28 cellular contexts compared by ENCODE assay signal in the genomic region with DNA sequence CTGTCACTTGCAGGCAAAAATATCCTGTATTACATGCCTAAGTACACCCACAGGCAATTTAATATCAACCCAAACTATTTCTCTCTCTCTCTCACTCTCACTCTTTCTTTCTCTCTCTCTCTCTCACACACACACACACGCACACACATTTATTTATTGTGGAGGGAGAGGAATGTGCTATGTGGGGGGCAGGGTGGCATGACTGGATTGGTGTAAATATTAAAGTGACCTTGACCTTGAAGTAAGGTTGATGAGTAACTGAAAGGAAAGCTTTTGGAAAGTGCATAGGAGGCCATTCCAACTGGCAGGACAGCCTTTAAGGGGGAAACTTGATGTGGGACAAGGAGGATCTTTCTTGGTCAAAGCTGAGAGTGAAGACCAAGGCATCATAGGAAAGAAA.
DNase-seq lines count a peak whose midpoint lies in the region; ATAC-seq, FAIRE-seq and TF ChIP-seq lines count a peak whose summit lies in the region.
"Had no signal": no experiment of that assay in that cellular context is flagged by ENCODE, and none has a peak within 500 bp of the region (broad histone marks: within the 10 kb centered on the region; RNA-seq: fewer than 3 reads in every experiment).

No MANE protein-coding gene starts in this region.

- POLR2A ChIA-PET in HepG2 (lab: Yijun Ruan, JAX): no interaction called here

- TF ChIP-seq RAD21 in HepG2 (CRISPR knock-in tag; IDR thresholded peaks at IDR 0.05): no peak

- H3K27ac ChIP-seq in right lobe of liver (no peak overlapping the region), HepG2 (ENCODE audit: extremely low read length, insufficient read depth, low read length) (no peak overlapping the region)
- H3K27ac ChIP-seq: 22Rv1, BLaER1 had no signal

- in situ Hi-C loops in HepG2 (cut with HindIII; ENCODE audit: extremely low pct_ligation_motif_present, low pct_unique_long_range_greater_than_20kb): no loop called here

- H3K4me3 ChIP-seq in right lobe of liver: no peak overlapping the region
- H3K4me3 ChIP-seq in HepG2 (replicated peaks in 1 of 3; ENCODE audit: insufficient read depth in 1 of 3, low read depth in 2 of 3, low read length in 3 of 3): no peak overlapping the region
- H3K4me3 ChIP-seq: BLaER1, GM12878 had no signal

- H3K79me2 ChIP-seq in HepG2 (ENCODE audit: insufficient read depth, low read length): no peaks in the 10 kb centered on the region

- ATAC-seq in right lobe of liver: peak in 3 of 4 donors; percentile 46 to 63 (median 54)
- ATAC-seq in HepG2: no peak
- ATAC-seq: GM12878 had no signal

- no peaks in the 10 kb centered on the region for H4K20me1 ChIP-seq in HepG2 (ENCODE audit: insufficient read depth, low read length)
- H4K20me1 ChIP-seq: BLaER1 had no signal

- H3K27me3 ChIP-seq in right lobe of liver (no peaks in the 10 kb centered on the region), HepG2 (ENCODE audit: control insufficient read depth in 1 of 2, insufficient read depth in 2 of 2, low read length in 2 of 2) (no peaks in the 10 kb centered on the region)
- H3K27me3 ChIP-seq: BE2C, BLaER1 had no signal

- TF ChIP-seq POLR2A in right lobe of liver (IDR thresholded peaks at IDR 0.05) (no peak), HepG2 (IDR thresholded peaks at IDR 0.05; ENCODE audit: insufficient read depth in 1 of 2, low read depth in 2 of 2, low read length in 2 of 2) (no peak)

- FAIRE-seq in HepG2 (lab: Jason Lieb, UNC) (no peak), RCC 7860 (lab: Jason Lieb, UNC) (no peak)
- FAIRE-seq: A204.1, GM12878, GM12892, GM18507 had no signal

- BruUV-seq in HepG2 (replicated peaks; lab: Mats Ljungman, UMichigan): no TSS peak

- H2AFZ ChIP-seq in HepG2 (ENCODE audit: low read length): no peak overlapping the region

- H3K9me3 ChIP-seq in right lobe of liver (no peaks in the 10 kb centered on the region), HepG2 (ENCODE audit: low read length) (peaks cover 12% of the 10 kb centered on the region; the same call in 1 of the 2 replicates)
- H3K9me3 ChIP-seq: BE2C, BLaER1 had no signal

- no peak overlapping the region for H3K4me2 ChIP-seq in HepG2 (ENCODE audit: low read depth, low read length)
- H3K4me2 ChIP-seq: BLaER1 had no signal

- TF ChIP-seq EP300 in HepG2 (IDR thresholded peaks at IDR 0.05; ENCODE audit: low read depth in 2 of 2, low read length in 2 of 2): no peak
- no peak for TF ChIP-seq EP300 in HepG2 (CRISPR knock-in tag; IDR thresholded peaks at IDR 0.05; ENCODE audit: borderline replicate concordance)

- intact Hi-C loops in right lobe of liver (cut with DNase I) (no loop called here), HepG2 (cut with micrococcal nuclease; ENCODE audit: unreplicated experiment) (no loop called here)

- H3K9ac ChIP-seq in HepG2 (ENCODE audit: insufficient read depth, low read depth, low read length): no peak overlapping the region
- H3K9ac ChIP-seq: BLaER1 had no signal

- DNase-seq in right lobe of liver (no peak), HepG2 (ENCODE audit: low spot score) (no peak), left kidney (ENCODE audit: low read depth, low spot score) (peak; percentile 30), mucosa of gallbladder (ENCODE audit: low spot score) (peak; percentile 14), renal cortical epithelial cell (ENCODE audit: low read depth) (peak; percentile 35), 8988T (no peak), RCC 7860 (ENCODE audit: low spot score) (no peak), iPS-NIHi7 (ENCODE audit: extremely low spot score) (no peak)
- DNase-seq: ACHN; BE2C; C1 segment of cervical spinal cord; CD4-positive, alpha-beta memory T cell; CD4-positive, CD25-positive, alpha-beta regulatory T cell; CD8-positive, alpha-beta memory T cell; COR-L47; DMS 273 treated with DMSO at 0.1 percent for 48 hours; DMS153; DMS53; DMS79; DND-41; EL; GDM1 had no signal

- whole genome bisulfite sequencing in right lobe of liver (ENCODE audit: insufficient coverage, low coverage, low lambda C conversion rate, missing lambda C conversion rate): 18% methylated on average over 1 of the region's 1 CpG
- WGBS in HepG2 (ENCODE audit: low lambda C conversion rate): 0% methylated on average over 1 of the region's 1 CpG

- peaks cover 0 to 5% (median 0%) of the 10 kb centered on the region in 4 donors for H3K4me1 ChIP-seq in right lobe of liver
- no peaks in the 10 kb centered on the region for H3K4me1 ChIP-seq in HepG2 (ENCODE audit: insufficient read depth, low read length)
- H3K4me1 ChIP-seq: BE2C, BLaER1 had no signal

- H3K36me3 ChIP-seq in right lobe of liver (no peaks in the 10 kb centered on the region), HepG2 (replicated peaks in 1 of 2; ENCODE audit: control insufficient read depth in 1 of 2, insufficient read depth in 2 of 2, low read length in 2 of 2) (no peaks in the 10 kb centered on the region)
- H3K36me3 ChIP-seq: BE2C, BLaER1 had no signal

- CTCF ChIA-PET in HepG2 (lab: Yijun Ruan, JAX; ENCODE audit: low intra/inter-chr PET ratio, low total read pairs): no interaction called here

- no peak for TF ChIP-seq CTCF in right lobe of liver (IDR thresholded peaks at IDR 0.05)
- TF ChIP-seq CTCF in HepG2 (CRISPR knock-in tag; IDR thresholded peaks at IDR 0.05): no peak

TF ChIP-seq in HepG2, 621 proteins besides CTCF, POLR2A, EP300 and RAD21:
- no peak for TF ChIP-seq ZNF713 (CRISPR knock-in tag; IDR thresholded peaks at IDR 0.05)
- TF ChIP-seq FOXK2 (IDR thresholded peaks at IDR 0.05): no peak
- TF ChIP-seq HOXA5 (CRISPR knock-in tag; IDR thresholded peaks at IDR 0.05): no peak

Comparison
In these comparisons a context has a peak if more than half of its experiments do, and no peak if none do; other contexts are left out.
1. DNase-seq: peak in left kidney (single experiment), mucosa of gallbladder (single experiment) and renal cortical epithelial cell (single experiment); none in right lobe of liver (0 of 3), HepG2 (single experiment), 8988T (single experiment), RCC 7860 (single experiment) and iPS-NIHi7 (single experiment).